In genomic region chr11:20599424-20600346, GRCh38 we compare ENCODE assay signal across 12 cellular contexts. TPM values are rescaled to one million over a fixed set of nuclear protein-coding genes. Genes with fewer than 3 reads are reported as not detected.
A peak's percentile ranks its signal among the peaks of the same experiment; 100 is the strongest.
DNase-seq lines count a peak whose midpoint lies in the region; ATAC-seq and TF ChIP-seq lines count a peak whose summit lies in the region.
"Had no signal": no experiment of that assay in that cellular context is flagged by ENCODE, and none has a peak within 500 bp of the region (broad histone marks: within the 10 kb centered on the region; RNA-seq: fewer than 3 reads in every experiment).

Gene SLC6A5, plus strand, starts transcription at chr11:20599608. Its CDS starts 65 bp downstream, at chr11:20599673.

- no peaks in the 10 kb centered on the region for H3K9me3 Mint-ChIP-seq in activated T-cell treated with anti-CD3 and anti-CD28 coated beads, Interleukin-2, amount 50 U/mL, for 4 hours
- H3K9me3 Mint-ChIP-seq: CD4-positive, alpha-beta T cell had no signal

- intact Hi-C loops in heart right ventricle (cut with DNase I) (loop anchor here in 1 of 10 donors (10.0 kb wide), 1 partner anchor 195 kb away; no protein-coding TSS in a partner anchor), dorsolateral prefrontal cortex (cut with DNase I) (no loop called here)

- H3K27ac ChIP-seq in heart right ventricle (no peak within 1 kb of the TSS), dorsolateral prefrontal cortex (no peak within 1 kb of the TSS)
- H3K27ac ChIP-seq: SJSA1, thoracic aorta had no signal

- no peak for TF ChIP-seq CTCF in heart right ventricle (IDR thresholded peaks at IDR 0.05)
- no peak for TF ChIP-seq CTCF in dorsolateral prefrontal cortex (IDR thresholded peaks at IDR 0.05 in 54 of 56, conservative IDR thresholded peaks at IDR 0.05 in 2 of 56; ENCODE audit: low read depth in 1 of 56, partially characterized antibody in 56 of 56)

- peaks cover 3% of the 10 kb centered on the region for H3K4me1 Mint-ChIP-seq in activated T-cell treated with anti-CD3 and anti-CD28 coated beads, Interleukin-2, amount 50 U/mL, for 4 hours (ENCODE audit: low read depth)

- no peaks in the 10 kb centered on the region for H3K36me3 ChIP-seq in heart right ventricle
- H3K36me3 ChIP-seq: SJSA1, thoracic aorta had no signal

- H3K27me3 ChIP-seq in heart right ventricle (peaks cover 29 to 100% (median 100%) of the 10 kb centered on the region in 7 donors), dorsolateral prefrontal cortex (peaks cover 37 to 100% (median 99%) of the 10 kb centered on the region in 45 donors)

- peaks cover 2% of the 10 kb centered on the region for H3K36me3 Mint-ChIP-seq in activated T-cell treated with anti-CD3 and anti-CD28 coated beads, Interleukin-2, amount 50 U/mL, for 4 hours (ENCODE audit: insufficient read depth)

- peak; percentile 48 to 57 for DNase-seq in activated T-cell treated with anti-CD3 and anti-CD28 coated beads, Interleukin-2, amount 50 U/mL, for 48 hours
- no peak for DNase-seq in activated T-cell treated with anti-CD3 and anti-CD28 coated beads, Interleukin-2, amount 50 U/mL, for 4 hours
- DNase-seq in heart right ventricle (peak; percentile 38 to 47), germinal center (ENCODE audit: low spot score) (no peak), DMS153 treated with DMSO at 0.1 percent for 48 hours (lab: John Stamatoyannopoulos, UW; ENCODE audit: unreplicated experiment) (no peak), dorsolateral prefrontal cortex (no peak)
- DNase-seq in stimulated activated naive CD8-positive, alpha-beta T cell treated with anti-CD3 and anti-CD28 coated beads, Interleukin-15, Interleukin-2, amounts not matched to agents 100 U/mL and 50 U/mL, for 24 hours, result peak; percentile 52

- H3K4me3 ChIP-seq in heart right ventricle, result no peak within 1 kb of the TSS
- no peak within 1 kb of the TSS for H3K4me3 ChIP-seq in dorsolateral prefrontal cortex
- H3K4me3 ChIP-seq: SJSA1, thoracic aorta had no signal

- H3K9me3 ChIP-seq in heart right ventricle, result no peaks in the 10 kb centered on the region
- H3K9me3 ChIP-seq: SJSA1, thoracic aorta had no signal

- H3K4me3 Mint-ChIP-seq in activated T-cell treated with anti-CD3 and anti-CD28 coated beads, Interleukin-2, amount 50 U/mL, for 4 hours, result no peak within 1 kb of the TSS
- H3K4me3 Mint-ChIP-seq: CD4-positive, alpha-beta T cell had no signal

- peaks cover 94% of the 10 kb centered on the region for H3K27me3 Mint-ChIP-seq in activated T-cell treated with anti-CD3 and anti-CD28 coated beads, Interleukin-2, amount 50 U/mL, for 4 hours (ENCODE audit: low read depth)

- WGBS in heart right ventricle, 2 donors, result 7 to 9% methylated on average over 27 of the region's 27 CpGs

- no peak for ATAC-seq in activated T-cell treated with anti-CD3 and anti-CD28 coated beads, Interleukin-2, amount 50 U/mL, for 4 hours
- ATAC-seq in SK-N-SH treated with all-trans-retinoic acid at 6 μM for 48 hours (no peak), heart right ventricle (peak in 4 of 8 donors; percentile 53 to 65 (median 64))
- no peak for ATAC-seq in stimulated activated naive CD8-positive, alpha-beta T cell treated with anti-CD3 and anti-CD28 coated beads, Interleukin-15, Interleukin-2, amounts not matched to agents 100 U/mL and 50 U/mL, for 24 hours

- peaks cover 0 to 14% (median 7%) of the 10 kb centered on the region in 9 donors for H3K4me1 ChIP-seq in heart right ventricle
- H3K4me1 ChIP-seq: SJSA1 had no signal

TF ChIP-seq in SK-N-SH treated with all-trans-retinoic acid at 6 μM for 48 hours, 23 proteins besides CTCF, POLR2A, EP300 and RAD21:
- no peak for TF ChIP-seq CSDC2 (CRISPR knock-in tag; IDR thresholded peaks at IDR 0.05)
- TF ChIP-seq SNAI2 (CRISPR knock-in tag; IDR thresholded peaks at IDR 0.05), result 0 out of 2 replicates have a peak, but pooled peaks have one; percentile 32

RNA-seq across cellular contexts. Expression of gene SLC6A5, which starts in this region (rescaled TPM):
- total RNA-seq in activated T-cell treated with anti-CD3 and anti-CD28 coated beads, Interleukin-2, amount 50 U/mL, for 4 hours, result not detected
- total RNA-seq in heart right ventricle (not detected), dorsolateral prefrontal cortex (1 to 10 TPM in 1 of 120 experiments, under 1 TPM in 40, not detected in 79; 0.06 to 1.4 (median 0.15) TPM)
- polyA plus RNA-seq in heart right ventricle, result not detected
- total RNA-seq: CD4-positive, alpha-beta T cell; kidney epithelial cell; SJSA1; thoracic aorta had no signal

Comparison
In these comparisons a context has a peak if more than half of its experiments do, and no peak if none do; other contexts are left out.
1. DNase-seq: peak in activated T-cell treated with anti-CD3 and anti-CD28 coated beads, Interleukin-2, amount 50 U/mL, for 48 hours (2 of 2) and stimulated activated naive CD8-positive, alpha-beta T cell treated with anti-CD3 and anti-CD28 coated beads, Interleukin-15, Interleukin-2, amounts not matched to agents 100 U/mL and 50 U/mL, for 24 hours (single experiment); none in activated T-cell treated with anti-CD3 and anti-CD28 coated beads, Interleukin-2, amount 50 U/mL, for 4 hours (single experiment), germinal center (single experiment), DMS153 treated with DMSO at 0.1 percent for 48 hours (single experiment) and dorsolateral prefrontal cortex (0 of 10).
2. Peak in DNase-seq in heart right ventricle; RNA of the gene not detected or under 1 TPM.